1 cellular context compared by ENCODE assay signal in the genomic region with DNA sequence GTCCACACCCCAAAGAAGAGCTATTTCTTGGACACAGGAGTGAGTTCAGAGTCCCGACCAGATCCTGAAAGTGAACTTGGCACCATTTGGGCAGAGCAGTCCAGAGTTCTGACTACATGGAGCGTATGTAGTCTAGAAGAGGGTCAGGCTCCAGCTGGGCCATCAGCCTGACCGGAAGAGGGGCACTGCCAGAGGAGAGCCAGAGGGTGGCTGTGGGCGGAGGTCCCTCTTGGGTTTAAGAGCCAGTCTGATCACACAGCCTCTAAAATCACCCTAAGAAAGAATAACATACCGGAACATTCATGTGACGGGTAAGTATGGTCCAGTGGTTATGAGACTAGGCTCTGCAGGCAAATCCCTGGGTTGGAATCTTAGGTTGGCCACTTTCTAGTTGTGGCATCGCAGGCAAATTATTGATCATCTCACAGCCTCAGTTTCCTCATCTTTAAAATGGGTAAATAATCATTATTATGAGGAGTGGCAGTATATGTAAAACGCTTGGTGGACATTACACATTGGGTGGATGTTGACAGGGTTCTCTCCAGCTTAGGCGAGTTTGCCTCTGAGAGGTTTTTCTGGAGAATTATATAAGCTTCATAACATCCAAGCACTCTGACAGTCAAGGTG.
TF ChIP-seq lines count a peak whose summit lies in the region.

No MANE protein-coding gene starts in this region.

TF ChIP-seq in HCT116, 20 proteins besides CTCF, POLR2A, EP300 and RAD21 (continued from another document):
- TF ChIP-seq, protein P1, sequence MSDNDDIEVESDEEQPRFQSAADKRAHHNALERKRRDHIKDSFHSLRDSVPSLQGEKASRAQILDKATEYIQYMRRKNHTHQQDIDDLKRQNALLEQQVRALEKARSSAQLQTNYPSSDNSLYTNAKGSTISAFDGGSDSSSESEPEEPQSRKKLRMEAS (IDR thresholded peaks at IDR 0.05): no peak
- TF ChIP-seq ZNF274 (IDR thresholded peaks at IDR 0.05; ENCODE audit: low read depth, low read length) (no peak), POLR2AphosphoS5 (IDR thresholded peaks at IDR 0.05; ENCODE audit: low read depth, low read length) (no peak), TCF7L2 (IDR thresholded peaks at IDR 0.05; ENCODE audit: borderline replicate concordance, extremely low read depth, insufficient read depth, insufficient read length) (no peak), SIN3A (IDR thresholded peaks at IDR 0.05; ENCODE audit: low read depth) (no peak), EGR1 (IDR thresholded peaks at IDR 0.05; ENCODE audit: low read depth) (no peak), CEBPB (IDR thresholded peaks at IDR 0.05; ENCODE audit: low read depth) (no peak)
- TF ChIP-seq, protein P2, sequence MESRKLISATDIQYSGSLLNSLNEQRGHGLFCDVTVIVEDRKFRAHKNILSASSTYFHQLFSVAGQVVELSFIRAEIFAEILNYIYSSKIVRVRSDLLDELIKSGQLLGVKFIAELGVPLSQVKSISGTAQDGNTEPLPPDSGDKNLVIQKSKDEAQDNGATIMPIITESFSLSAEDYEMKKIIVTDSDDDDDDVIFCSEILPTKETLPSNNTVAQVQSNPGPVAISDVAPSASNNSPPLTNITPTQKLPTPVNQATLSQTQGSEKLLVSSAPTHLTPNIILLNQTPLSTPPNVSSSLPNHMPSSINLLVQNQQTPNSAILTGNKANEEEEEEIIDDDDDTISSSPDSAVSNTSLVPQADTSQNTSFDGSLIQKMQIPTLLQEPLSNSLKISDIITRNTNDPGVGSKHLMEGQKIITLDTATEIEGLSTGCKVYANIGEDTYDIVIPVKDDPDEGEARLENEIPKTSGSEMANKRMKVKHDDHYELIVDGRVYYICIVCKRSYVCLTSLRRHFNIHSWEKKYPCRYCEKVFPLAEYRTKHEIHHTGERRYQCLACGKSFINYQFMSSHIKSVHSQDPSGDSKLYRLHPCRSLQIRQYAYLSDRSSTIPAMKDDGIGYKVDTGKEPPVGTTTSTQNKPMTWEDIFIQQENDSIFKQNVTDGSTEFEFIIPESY (IDR thresholded peaks at IDR 0.05; ENCODE audit: extremely low read depth, insufficient replicate concordance, low read length): no peak
